1 cellular context compared by ENCODE assay signal in the genomic region with DNA sequence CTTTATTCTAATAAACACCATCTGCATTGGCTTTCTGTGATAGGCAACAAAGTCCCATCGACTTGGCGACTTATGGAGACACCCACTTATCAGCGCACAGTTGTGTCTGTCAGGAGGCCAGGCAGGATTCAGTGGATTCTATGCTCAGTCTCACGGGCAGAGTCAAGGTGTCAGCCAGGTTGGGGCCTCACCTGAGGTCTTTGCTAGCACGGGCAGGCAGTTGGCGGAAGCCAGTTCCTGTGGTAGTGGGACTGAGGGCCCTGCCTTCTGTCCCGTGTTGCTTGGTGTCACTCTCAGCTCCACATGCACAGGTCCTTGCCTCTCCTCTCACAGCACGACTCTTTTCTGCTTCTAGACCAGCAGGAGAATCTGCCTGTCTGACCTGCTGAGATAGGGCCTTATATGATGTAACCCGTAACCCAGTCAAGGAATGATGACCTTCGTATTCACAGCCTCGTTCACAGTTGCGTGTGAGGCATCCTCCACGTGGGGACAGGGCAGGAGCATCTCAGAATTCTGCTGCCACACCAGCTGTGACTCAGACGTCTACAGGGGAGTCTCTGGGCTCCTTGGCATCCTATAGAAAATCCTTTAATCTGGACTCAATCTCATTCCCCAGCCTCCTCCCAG.
TF ChIP-seq lines count a peak whose summit lies in the region.

No MANE protein-coding gene starts in this region.

TF ChIP-seq in K562, 482 proteins besides CTCF, POLR2A, EP300 and RAD21 (continued from another document and continues in another):
- TF ChIP-seq FOXO4 (CRISPR knock-in tag; IDR thresholded peaks at IDR 0.05) (no peak), ZNF507 (tag; conservative IDR thresholded peaks at IDR 0.05) (no peak), ZNF436 (CRISPR knock-in tag; IDR thresholded peaks at IDR 0.05) (no peak), RBFOX2 (IDR thresholded peaks at IDR 0.05; ENCODE audit: low read depth, low read length) (peak; percentile 46; the same call in 1 of the 2 replicates), PML (IDR thresholded peaks at IDR 0.05; ENCODE audit: low read length) (no peak), THRA (IDR thresholded peaks at IDR 0.05) (no peak), ZNF785 (CRISPR knock-in tag; IDR thresholded peaks at IDR 0.05) (no peak), CEBPB (tag; IDR thresholded peaks at IDR 0.05) (peak; percentile 43; the same call in 1 of the 2 replicates), ZSCAN32 (CRISPR knock-in tag; IDR thresholded peaks at IDR 0.05) (no peak), PYGO2 (tag; IDR thresholded peaks at IDR 0.05) (no peak), SP1 (CRISPR knock-in tag; IDR thresholded peaks at IDR 0.05) (no peak), TAF7 (tag; IDR thresholded peaks at IDR 0.05) (no peak), DPF2 (IDR thresholded peaks at IDR 0.05) (peak; percentile 13; the same call in 1 of the 2 replicates), HDAC1 (IDR thresholded peaks at IDR 0.05) (peak in 1 of 2 experiments; percentile 51; a peak in 1 of 4 replicates), MXD1 (CRISPR knock-in tag; IDR thresholded peaks at IDR 0.05; ENCODE audit: borderline replicate concordance, poor library complexity, severe bottlenecking) (no peak), ZNF124 (CRISPR knock-in tag; IDR thresholded peaks at IDR 0.05) (no peak), HMG20B (CRISPR knock-in tag; IDR thresholded peaks at IDR 0.05) (no peak), MTF1 (CRISPR knock-in tag; IDR thresholded peaks at IDR 0.05; ENCODE audit: borderline replicate concordance) (no peak), POLR2G (IDR thresholded peaks at IDR 0.05; ENCODE audit: low read depth, low read length) (0 out of 2 replicates have a peak, but pooled peaks have one; percentile 24), CBX3 (IDR thresholded peaks at IDR 0.05; ENCODE audit: borderline replicate concordance in 1 of 2, low read length in 2 of 2) (peak in 1 of 2 experiments; percentile 23; a peak in 1 of 3 replicates), SAFB (IDR thresholded peaks at IDR 0.05; ENCODE audit: borderline replicate concordance, low read depth, low read length) (no peak), POLR2AphosphoS2 (IDR thresholded peaks at IDR 0.05; ENCODE audit: low read length) (no peak), JUN (IDR thresholded peaks at IDR 0.05; ENCODE audit: borderline replicate concordance, low read depth, low read length) (peak; percentile 37; the same call in 1 of the 2 replicates), JUN (CRISPR knock-in tag; IDR thresholded peaks at IDR 0.05; ENCODE audit: borderline replicate concordance) (no peak), MAFG (tag; conservative IDR thresholded peaks at IDR 0.05) (no peak), PCBP1 (IDR thresholded peaks at IDR 0.05; ENCODE audit: low read depth, low read length, poor library complexity, severe bottlenecking) (no peak), SIN3A (IDR thresholded peaks at IDR 0.05; ENCODE audit: borderline replicate concordance in 2 of 2, control insufficient read depth in 1 of 2, low read depth in 2 of 2, low read length in 2 of 2) (peak in 1 of 2 experiments; percentile 21; a peak in 1 of 4 replicates), ZNF512 (tag; IDR thresholded peaks at IDR 0.05) (no peak), POLR3A (IDR thresholded peaks at IDR 0.05; ENCODE audit: borderline replicate concordance, extremely low read depth, insufficient read depth, insufficient read length) (no peak), ZFP30 (CRISPR knock-in tag; IDR thresholded peaks at IDR 0.05; ENCODE audit: borderline replicate concordance) (no peak), CREBBP (IDR thresholded peaks at IDR 0.05; ENCODE audit: low read depth, low read length) (no peak), KDM4B (IDR thresholded peaks at IDR 0.05; ENCODE audit: borderline replicate concordance in 2 of 2, low read depth in 1 of 2) (no peak), DNMT1 (IDR thresholded peaks at IDR 0.05) (no peak), TCF3 (CRISPR knock-in tag; IDR thresholded peaks at IDR 0.05) (peak; percentile 64)
- TF ChIP-seq, protein P1, sequence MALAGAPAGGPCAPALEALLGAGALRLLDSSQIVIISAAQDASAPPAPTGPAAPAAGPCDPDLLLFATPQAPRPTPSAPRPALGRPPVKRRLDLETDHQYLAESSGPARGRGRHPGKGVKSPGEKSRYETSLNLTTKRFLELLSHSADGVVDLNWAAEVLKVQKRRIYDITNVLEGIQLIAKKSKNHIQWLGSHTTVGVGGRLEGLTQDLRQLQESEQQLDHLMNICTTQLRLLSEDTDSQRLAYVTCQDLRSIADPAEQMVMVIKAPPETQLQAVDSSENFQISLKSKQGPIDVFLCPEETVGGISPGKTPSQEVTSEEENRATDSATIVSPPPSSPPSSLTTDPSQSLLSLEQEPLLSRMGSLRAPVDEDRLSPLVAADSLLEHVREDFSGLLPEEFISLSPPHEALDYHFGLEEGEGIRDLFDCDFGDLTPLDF (CRISPR knock-in tag; IDR thresholded peaks at IDR 0.05), result no peak
- TF ChIP-seq, protein P2, sequence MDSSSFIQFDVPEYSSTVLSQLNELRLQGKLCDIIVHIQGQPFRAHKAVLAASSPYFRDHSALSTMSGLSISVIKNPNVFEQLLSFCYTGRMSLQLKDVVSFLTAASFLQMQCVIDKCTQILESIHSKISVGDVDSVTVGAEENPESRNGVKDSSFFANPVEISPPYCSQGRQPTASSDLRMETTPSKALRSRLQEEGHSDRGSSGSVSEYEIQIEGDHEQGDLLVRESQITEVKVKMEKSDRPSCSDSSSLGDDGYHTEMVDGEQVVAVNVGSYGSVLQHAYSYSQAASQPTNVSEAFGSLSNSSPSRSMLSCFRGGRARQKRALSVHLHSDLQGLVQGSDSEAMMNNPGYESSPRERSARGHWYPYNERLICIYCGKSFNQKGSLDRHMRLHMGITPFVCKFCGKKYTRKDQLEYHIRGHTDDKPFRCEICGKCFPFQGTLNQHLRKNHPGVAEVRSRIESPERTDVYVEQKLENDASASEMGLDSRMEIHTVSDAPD (CRISPR knock-in tag; IDR thresholded peaks at IDR 0.05), result no peak
- TF ChIP-seq, protein P3, sequence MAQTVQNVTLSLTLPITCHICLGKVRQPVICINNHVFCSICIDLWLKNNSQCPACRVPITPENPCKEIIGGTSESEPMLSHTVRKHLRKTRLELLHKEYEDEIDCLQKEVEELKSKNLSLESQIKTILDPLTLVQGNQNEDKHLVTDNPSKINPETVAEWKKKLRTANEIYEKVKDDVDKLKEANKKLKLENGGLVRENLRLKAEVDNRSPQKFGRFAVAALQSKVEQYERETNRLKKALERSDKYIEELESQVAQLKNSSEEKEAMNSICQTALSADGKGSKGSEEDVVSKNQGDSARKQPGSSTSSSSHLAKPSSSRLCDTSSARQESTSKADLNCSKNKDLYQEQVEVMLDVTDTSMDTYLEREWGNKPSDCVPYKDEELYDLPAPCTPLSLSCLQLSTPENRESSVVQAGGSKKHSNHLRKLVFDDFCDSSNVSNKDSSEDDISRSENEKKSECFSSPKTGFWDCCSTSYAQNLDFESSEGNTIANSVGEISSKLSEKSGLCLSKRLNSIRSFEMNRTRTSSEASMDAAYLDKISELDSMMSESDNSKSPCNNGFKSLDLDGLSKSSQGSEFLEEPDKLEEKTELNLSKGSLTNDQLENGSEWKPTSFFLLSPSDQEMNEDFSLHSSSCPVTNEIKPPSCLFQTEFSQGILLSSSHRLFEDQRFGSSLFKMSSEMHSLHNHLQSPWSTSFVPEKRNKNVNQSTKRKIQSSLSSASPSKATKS (CRISPR knock-in tag; IDR thresholded peaks at IDR 0.05), result no peak
- TF ChIP-seq, protein P4, sequence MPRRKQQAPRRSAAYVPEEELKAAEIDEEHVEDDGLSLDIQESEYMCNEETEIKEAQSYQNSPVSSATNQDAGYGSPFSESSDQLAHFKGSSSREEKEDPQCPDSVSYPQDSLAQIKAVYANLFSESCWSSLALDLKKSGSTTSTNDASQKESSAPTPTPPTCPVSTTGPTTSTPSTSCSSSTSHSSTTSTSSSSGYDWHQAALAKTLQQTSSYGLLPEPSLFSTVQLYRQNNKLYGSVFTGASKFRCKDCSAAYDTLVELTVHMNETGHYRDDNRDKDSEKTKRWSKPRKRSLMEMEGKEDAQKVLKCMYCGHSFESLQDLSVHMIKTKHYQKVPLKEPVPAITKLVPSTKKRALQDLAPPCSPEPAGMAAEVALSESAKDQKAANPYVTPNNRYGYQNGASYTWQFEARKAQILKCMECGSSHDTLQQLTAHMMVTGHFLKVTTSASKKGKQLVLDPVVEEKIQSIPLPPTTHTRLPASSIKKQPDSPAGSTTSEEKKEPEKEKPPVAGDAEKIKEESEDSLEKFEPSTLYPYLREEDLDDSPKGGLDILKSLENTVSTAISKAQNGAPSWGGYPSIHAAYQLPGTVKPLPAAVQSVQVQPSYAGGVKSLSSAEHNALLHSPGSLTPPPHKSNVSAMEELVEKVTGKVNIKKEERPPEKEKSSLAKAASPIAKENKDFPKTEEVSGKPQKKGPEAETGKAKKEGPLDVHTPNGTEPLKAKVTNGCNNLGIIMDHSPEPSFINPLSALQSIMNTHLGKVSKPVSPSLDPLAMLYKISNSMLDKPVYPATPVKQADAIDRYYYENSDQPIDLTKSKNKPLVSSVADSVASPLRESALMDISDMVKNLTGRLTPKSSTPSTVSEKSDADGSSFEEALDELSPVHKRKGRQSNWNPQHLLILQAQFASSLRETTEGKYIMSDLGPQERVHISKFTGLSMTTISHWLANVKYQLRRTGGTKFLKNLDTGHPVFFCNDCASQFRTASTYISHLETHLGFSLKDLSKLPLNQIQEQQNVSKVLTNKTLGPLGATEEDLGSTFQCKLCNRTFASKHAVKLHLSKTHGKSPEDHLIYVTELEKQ (CRISPR knock-in tag; IDR thresholded peaks at IDR 0.05), result no peak
- TF ChIP-seq, protein P5, sequence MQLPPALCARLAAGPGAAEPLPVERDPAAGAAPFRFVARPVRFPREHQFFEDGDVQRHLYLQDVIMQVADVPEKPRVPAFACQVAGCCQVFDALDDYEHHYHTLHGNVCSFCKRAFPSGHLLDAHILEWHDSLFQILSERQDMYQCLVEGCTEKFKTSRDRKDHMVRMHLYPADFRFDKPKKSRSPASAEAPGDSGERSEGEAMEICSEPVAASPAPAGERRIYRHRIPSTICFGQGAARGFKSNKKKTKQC (CRISPR knock-in tag; IDR thresholded peaks at IDR 0.05), result no peak
- TF ChIP-seq, protein P6, sequence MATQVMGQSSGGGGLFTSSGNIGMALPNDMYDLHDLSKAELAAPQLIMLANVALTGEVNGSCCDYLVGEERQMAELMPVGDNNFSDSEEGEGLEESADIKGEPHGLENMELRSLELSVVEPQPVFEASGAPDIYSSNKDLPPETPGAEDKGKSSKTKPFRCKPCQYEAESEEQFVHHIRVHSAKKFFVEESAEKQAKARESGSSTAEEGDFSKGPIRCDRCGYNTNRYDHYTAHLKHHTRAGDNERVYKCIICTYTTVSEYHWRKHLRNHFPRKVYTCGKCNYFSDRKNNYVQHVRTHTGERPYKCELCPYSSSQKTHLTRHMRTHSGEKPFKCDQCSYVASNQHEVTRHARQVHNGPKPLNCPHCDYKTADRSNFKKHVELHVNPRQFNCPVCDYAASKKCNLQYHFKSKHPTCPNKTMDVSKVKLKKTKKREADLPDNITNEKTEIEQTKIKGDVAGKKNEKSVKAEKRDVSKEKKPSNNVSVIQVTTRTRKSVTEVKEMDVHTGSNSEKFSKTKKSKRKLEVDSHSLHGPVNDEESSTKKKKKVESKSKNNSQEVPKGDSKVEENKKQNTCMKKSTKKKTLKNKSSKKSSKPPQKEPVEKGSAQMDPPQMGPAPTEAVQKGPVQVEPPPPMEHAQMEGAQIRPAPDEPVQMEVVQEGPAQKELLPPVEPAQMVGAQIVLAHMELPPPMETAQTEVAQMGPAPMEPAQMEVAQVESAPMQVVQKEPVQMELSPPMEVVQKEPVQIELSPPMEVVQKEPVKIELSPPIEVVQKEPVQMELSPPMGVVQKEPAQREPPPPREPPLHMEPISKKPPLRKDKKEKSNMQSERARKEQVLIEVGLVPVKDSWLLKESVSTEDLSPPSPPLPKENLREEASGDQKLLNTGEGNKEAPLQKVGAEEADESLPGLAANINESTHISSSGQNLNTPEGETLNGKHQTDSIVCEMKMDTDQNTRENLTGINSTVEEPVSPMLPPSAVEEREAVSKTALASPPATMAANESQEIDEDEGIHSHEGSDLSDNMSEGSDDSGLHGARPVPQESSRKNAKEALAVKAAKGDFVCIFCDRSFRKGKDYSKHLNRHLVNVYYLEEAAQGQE (CRISPR knock-in tag; IDR thresholded peaks at IDR 0.05; ENCODE audit: low read depth), result no peak
- TF ChIP-seq, protein P7, sequence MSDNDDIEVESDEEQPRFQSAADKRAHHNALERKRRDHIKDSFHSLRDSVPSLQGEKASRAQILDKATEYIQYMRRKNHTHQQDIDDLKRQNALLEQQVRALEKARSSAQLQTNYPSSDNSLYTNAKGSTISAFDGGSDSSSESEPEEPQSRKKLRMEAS (CRISPR knock-in tag; IDR thresholded peaks at IDR 0.05), result peak; percentile 57; the same call in 1 of the 2 replicates
